23 cellular contexts compared by ENCODE assay signal in genomic region chr2:241932895-241933174, GRCh38.
DNase-seq lines count a peak whose midpoint lies in the region; ATAC-seq, FAIRE-seq and TF ChIP-seq lines count a peak whose summit lies in the region.
"Had no signal": no experiment of that assay in that cellular context is flagged by ENCODE, and none has a peak within 500 bp of the region (broad histone marks: within the 10 kb centered on the region; RNA-seq: fewer than 3 reads in every experiment).

No MANE protein-coding gene starts in this region.

- no peak for FAIRE-seq in small intestine (lab: Jason Lieb, UNC)
- FAIRE-seq: keratinocyte, RCC 7860 had no signal

- 64% methylated on average over 11 of the region's 11 CpGs for WGBS in prostate gland
- 65 to 81% (median 66%) methylated on average over 11 of the region's 11 CpGs for WGBS in small intestine, 3 donors

- H3K4me3 Mint-ChIP-seq in T-cell: no peak overlapping the region
- H3K4me3 Mint-ChIP-seq: activated T-helper 17 cell treated with anti-CD3 and anti-CD28 coated beads, Interleukin-2, amount 50 U/mL, for 72 hours; CD8-positive, alpha-beta T cell; natural killer cell treated with Interleukin-12 subunit alpha and Interleukin-12 subunit beta and Interleukin-15 and Interleukin-18, amount 100 ng/mL, for 72 hours; stimulated activated memory B cell treated with anti-CD40 and anti-IgM and Interleukin-4, amounts not matched to agents 10 μg/mL and 1 μg/mL and 100 μg/mL, for 72 hours had no signal

- H3K27me3 Mint-ChIP-seq in T-cell: no peaks in the 10 kb centered on the region
- H3K27me3 Mint-ChIP-seq: activated T-helper 17 cell treated with anti-CD3 and anti-CD28 coated beads, Interleukin-2, amount 50 U/mL, for 72 hours; natural killer cell treated with Interleukin-12 subunit alpha and Interleukin-12 subunit beta and Interleukin-15 and Interleukin-18, amount 100 ng/mL, for 72 hours; stimulated activated memory B cell treated with anti-CD40 and anti-IgM and Interleukin-4, amounts not matched to agents 10 μg/mL and 1 μg/mL and 100 μg/mL, for 72 hours had no signal

- no peak overlapping the region for H2AFZ ChIP-seq in Loucy (ENCODE audit: low read length)

- H3K27ac Mint-ChIP-seq in T-cell: no peak overlapping the region
- H3K27ac Mint-ChIP-seq: activated T-helper 17 cell treated with anti-CD3 and anti-CD28 coated beads, Interleukin-2, amount 50 U/mL, for 72 hours; CD8-positive, alpha-beta T cell; natural killer cell treated with Interleukin-12 subunit alpha and Interleukin-12 subunit beta and Interleukin-15 and Interleukin-18, amount 100 ng/mL, for 72 hours; stimulated activated memory B cell treated with anti-CD40 and anti-IgM and Interleukin-4, amounts not matched to agents 10 μg/mL and 1 μg/mL and 100 μg/mL, for 72 hours had no signal

- H4K20me1 ChIP-seq in BLaER1 (peaks cover 95% of the 10 kb centered on the region), Loucy (ENCODE audit: insufficient read depth, low read length, poor library complexity, severe bottlenecking) (no peaks in the 10 kb centered on the region)

- H3K9me3 ChIP-seq in BLaER1 (peaks cover 26% of the 10 kb centered on the region), Loucy (ENCODE audit: insufficient read depth, low read depth, low read length) (no peaks in the 10 kb centered on the region), prostate gland (no peaks in the 10 kb centered on the region), small intestine (ENCODE audit: control insufficient read depth, low read depth) (no peaks in the 10 kb centered on the region), SJCRH30 (replicated peaks) (peaks cover 8% of the 10 kb centered on the region; the same call in 1 of the 2 replicates)

- H3K36me3 ChIP-seq in BLaER1 (peaks cover 72% of the 10 kb centered on the region), Loucy (ENCODE audit: insufficient read depth, low read length) (no peaks in the 10 kb centered on the region), prostate gland (no peaks in the 10 kb centered on the region), small intestine (ENCODE audit: control insufficient read depth in 2 of 2, insufficient read depth in 2 of 2, low read length in 2 of 2) (no peaks in the 10 kb centered on the region), SJCRH30 (no peaks in the 10 kb centered on the region)

- no peak for ATAC-seq in HG02678 (IDR thresholded peaks at IDR 0.05; ENCODE audit: unreplicated experiment)
- ATAC-seq in T-cell (replicated peaks in 1 of 4): no peak
- ATAC-seq: CD8-positive, alpha-beta T cell; natural killer cell treated with Interleukin-12 subunit alpha and Interleukin-12 subunit beta and Interleukin-15 and Interleukin-18, amount 100 ng/mL, for 72 hours; stimulated activated memory B cell treated with anti-CD40 and anti-IgM and Interleukin-4, amounts not matched to agents 10 μg/mL and 1 μg/mL and 100 μg/mL, for 72 hours had no signal

- H3K4me2 ChIP-seq in BLaER1: peak overlapping the region; percentile 65
- peak overlapping the region; percentile 76 for H3K4me2 ChIP-seq in Loucy (ENCODE audit: low read depth, low read length, poor library complexity, severe bottlenecking)

- H3K27ac ChIP-seq in BLaER1: peak overlapping the region; percentile 9; the same call in 1 of the 2 replicates
- H3K27ac ChIP-seq in prostate gland: peak overlapping the region; percentile 77 to 79
- no peak overlapping the region for H3K27ac ChIP-seq in small intestine (ENCODE audit: low read depth in 1 of 2, low read length in 1 of 2)
- no peak overlapping the region for H3K27ac ChIP-seq in SJCRH30

- TF ChIP-seq CTCF in Loucy (conservative IDR thresholded peaks at IDR 0.05; ENCODE audit: low read length) (no peak), fibroblast of villous mesenchyme (IDR thresholded peaks at IDR 0.05; ENCODE audit: insufficient read depth, low read depth, low read length) (no peak), prostate gland (IDR thresholded peaks at IDR 0.05) (no peak)

- no peak for TF ChIP-seq POLR2A in prostate gland (IDR thresholded peaks at IDR 0.05)

- POLR2A ChIA-PET in T-cell (lab: Charles Lee): no interaction called here

- peaks cover 12% of the 10 kb centered on the region for H3K36me3 Mint-ChIP-seq in T-cell
- H3K36me3 Mint-ChIP-seq: CD8-positive, alpha-beta T cell; natural killer cell treated with Interleukin-12 subunit alpha and Interleukin-12 subunit beta and Interleukin-15 and Interleukin-18, amount 100 ng/mL, for 72 hours had no signal

- no peak overlapping the region for H3K4me3 ChIP-seq in BLaER1
- H3K4me3 ChIP-seq in Loucy (ENCODE audit: low read length, poor library complexity, severe bottlenecking): peak overlapping the region; percentile 27
- H3K4me3 ChIP-seq in fibroblast of villous mesenchyme (ENCODE audit: low read depth, low read length): peak overlapping the region; percentile 50
- H3K4me3 ChIP-seq in prostate gland: no peak overlapping the region
- H3K4me3 ChIP-seq in small intestine (ENCODE audit: low read depth in 1 of 2, low read length in 2 of 2): no peak overlapping the region
- H3K4me3 ChIP-seq in SJCRH30: no peak overlapping the region

- H3K9me3 Mint-ChIP-seq in T-cell: peaks cover 0 to 6% (median 0%) of the 10 kb centered on the region in 3 donors
- H3K9me3 Mint-ChIP-seq: activated T-helper 17 cell treated with anti-CD3 and anti-CD28 coated beads, Interleukin-2, amount 50 U/mL, for 72 hours; CD8-positive, alpha-beta T cell; natural killer cell treated with Interleukin-12 subunit alpha and Interleukin-12 subunit beta and Interleukin-15 and Interleukin-18, amount 100 ng/mL, for 72 hours; stimulated activated memory B cell treated with anti-CD40 and anti-IgM and Interleukin-4, amounts not matched to agents 10 μg/mL and 1 μg/mL and 100 μg/mL, for 72 hours had no signal

- H3F3A ChIP-seq in Loucy (ENCODE audit: low read depth): peaks cover 4% of the 10 kb centered on the region; the same call in 1 of the 2 replicates

- no peaks in the 10 kb centered on the region for H3K9me2 ChIP-seq in Loucy (replicated peaks; ENCODE audit: low read depth, low read length)

- intact Hi-C loops in prostate gland (cut with DNase I): loop anchor here (10.0 kb wide), 1 partner anchor 48 kb away; no protein-coding TSS in a partner anchor

- no peaks in the 10 kb centered on the region for H3K79me2 ChIP-seq in Loucy (ENCODE audit: insufficient read depth, low read length)

- H3K9ac ChIP-seq in BLaER1 (peak overlapping the region; percentile 24; the same call in 1 of the 2 replicates), Loucy (ENCODE audit: low read depth, low read length, poor library complexity, severe bottlenecking) (peak overlapping the region; percentile 72)

- CTCF ChIA-PET in T-cell (lab: Charles Lee): no interaction called here

- H3K4me1 Mint-ChIP-seq in T-cell: peaks cover 0 to 6% (median 3%) of the 10 kb centered on the region in 3 donors
- H3K4me1 Mint-ChIP-seq: activated T-helper 17 cell treated with anti-CD3 and anti-CD28 coated beads, Interleukin-2, amount 50 U/mL, for 72 hours had no signal

- H3K27me3 ChIP-seq in BLaER1: no peaks in the 10 kb centered on the region
- no peaks in the 10 kb centered on the region for H3K27me3 ChIP-seq in Loucy (ENCODE audit: insufficient read depth, low read length, poor library complexity, severe bottlenecking)
- no peaks in the 10 kb centered on the region for H3K27me3 ChIP-seq in prostate gland (replicated peaks; ENCODE audit: insufficient read depth)
- no peaks in the 10 kb centered on the region for H3K27me3 ChIP-seq in small intestine (ENCODE audit: control insufficient read depth in 2 of 2, insufficient read depth in 2 of 2, low read length in 2 of 2)
- H3K27me3 ChIP-seq in SJCRH30: no peaks in the 10 kb centered on the region

- peaks cover 39% of the 10 kb centered on the region for H3K4me1 ChIP-seq in BLaER1
- H3K4me1 ChIP-seq in Loucy (ENCODE audit: insufficient read depth, low read length, poor library complexity, severe bottlenecking): peaks cover 39% of the 10 kb centered on the region
- peaks cover 3% of the 10 kb centered on the region for H3K4me1 ChIP-seq in prostate gland (replicated peaks)
- no peaks in the 10 kb centered on the region for H3K4me1 ChIP-seq in small intestine (ENCODE audit: control insufficient read depth in 2 of 2, insufficient read depth in 1 of 2, low read depth in 1 of 2, low read length in 1 of 2)
- no peaks in the 10 kb centered on the region for H3K4me1 ChIP-seq in SJCRH30

- no peak for DNase-seq in fibroblast of villous mesenchyme (ENCODE audit: low read depth)
- no peak for DNase-seq in prostate gland (ENCODE audit: low spot score)
- DNase-seq in small intestine: no peak
- no peak for DNase-seq in T-cell
- DNase-seq in SJCRH30: no peak
- DNase-seq: activated CD8-positive, alpha-beta memory T cell treated with anti-CD3 and anti-CD28 coated beads for 24 hours; amniotic stem cell; cerebellar nuclear complex; DMS79; Kasumi-1; mammary epithelial cell; NCI-H146; NCI-H2171 treated with DMSO at 0.1 percent for 48 hours; stimulated activated CD4-positive, alpha-beta T cell treated with anti-CD3 and anti-CD28 coated beads, Interleukin-15, amount 100 ng/mL, for 24 hours had no signal

Comparison
In these comparisons a context has a peak if more than half of its experiments do, and no peak if none do; other contexts are left out.
1. H3K27ac ChIP-seq: peak in BLaER1 (single experiment) and prostate gland (2 of 2); none in small intestine (0 of 2) and SJCRH30 (single experiment).
2. H3K4me3 ChIP-seq: peak in Loucy (single experiment) and fibroblast of villous mesenchyme (single experiment); none in BLaER1 (single experiment), prostate gland (0 of 2), small intestine (0 of 2) and SJCRH30 (single experiment).